ENCODE assay signal across 11 cellular contexts in genomic region chr17:77153487-77153886, GRCh38. TPM values are rescaled to one million over a fixed set of nuclear protein-coding genes. Genes with fewer than 3 reads are reported as not detected.
A peak's percentile ranks its signal among the peaks of the same experiment; 100 is the strongest.
DNase-seq lines count a peak whose midpoint lies in the region; ATAC-seq and TF ChIP-seq lines count a peak whose summit lies in the region.
"Had no signal": no experiment of that assay in that cellular context is flagged by ENCODE, and none has a peak within 500 bp of the region (broad histone marks: within the 10 kb centered on the region; RNA-seq: fewer than 3 reads in every experiment).

No MANE protein-coding gene starts in this region.

- POLR2A ChIA-PET in activated CD4-positive, alpha-beta T cell treated with anti-CD3 and anti-CD28 coated beads, Interleukin-2, amount 10 ng/mL, durations not matched to agents 7 days and 5 days (lab: Charles Lee): no interaction called here

- H3K27me3 Mint-ChIP-seq in activated CD4-positive, alpha-beta T cell treated with anti-CD3 and anti-CD28 coated beads, Interleukin-2, amount 10 ng/mL, durations not matched to agents 7 days and 5 days: no peaks in the 10 kb centered on the region

- H3K9me3 Mint-ChIP-seq in activated CD4-positive, alpha-beta T cell treated with anti-CD3 and anti-CD28 coated beads, Interleukin-2, amount 10 ng/mL, durations not matched to agents 7 days and 5 days: peaks cover 3% of the 10 kb centered on the region
- H3K9me3 Mint-ChIP-seq: endodermal cell had no signal

- H3K36me3 Mint-ChIP-seq in activated CD4-positive, alpha-beta T cell treated with anti-CD3 and anti-CD28 coated beads, Interleukin-2, amount 10 ng/mL, durations not matched to agents 7 days and 5 days (ENCODE audit: low read depth): peaks cover 45% of the 10 kb centered on the region

- H3K9me3 ChIP-seq in RWPE2 (ENCODE audit: severe bottlenecking) (no peaks in the 10 kb centered on the region), right cardiac atrium (ENCODE audit: control insufficient read depth, low read length) (no peaks in the 10 kb centered on the region), gastrocnemius medialis (no peaks in the 10 kb centered on the region)

- DNase-seq in LHCN-M2 (ENCODE audit: low read depth) (peak; percentile 76), RWPE2 (ENCODE audit: low spot score) (no peak), right cardiac atrium (no peak), gastrocnemius medialis (peak; percentile 33 to 71), NCI-H1105 treated with DMSO at 0.1 percent for 48 hours (lab: John Stamatoyannopoulos, UW) (no peak), NCI-H2029 treated with DMSO at 0.1 percent for 48 hours (lab: John Stamatoyannopoulos, UW) (no peak)
- no peak for DNase-seq in activated CD4-positive, alpha-beta T cell treated with anti-CD3 and anti-CD28 coated beads, Interleukin-2, amount 10 ng/mL, durations not matched to agents 7 days and 5 days
- DNase-seq: activated CD8-positive, alpha-beta memory T cell treated with anti-CD3 and anti-CD28 coated beads, Interleukin-2, amount 50 U/mL, for 4 hours; endodermal cell had no signal

- CTCF ChIA-PET in activated CD4-positive, alpha-beta T cell treated with anti-CD3 and anti-CD28 coated beads, Interleukin-2, amount 10 ng/mL, durations not matched to agents 7 days and 5 days (lab: Charles Lee): interaction anchor here (1.0 kb wide), 1 partner anchor 9 kb away, joined by 3 read pairs; no protein-coding TSS in a partner anchor

- H3K27ac Mint-ChIP-seq in activated CD4-positive, alpha-beta T cell treated with anti-CD3 and anti-CD28 coated beads, Interleukin-2, amount 10 ng/mL, durations not matched to agents 7 days and 5 days: no peak overlapping the region
- H3K27ac Mint-ChIP-seq: endodermal cell had no signal

- H3K4me3 ChIP-seq in RWPE2 (ENCODE audit: severe bottlenecking) (no peak overlapping the region), right cardiac atrium (ENCODE audit: low read length) (no peak overlapping the region), gastrocnemius medialis (peak overlapping the region; percentile 5 to 35 (median 10))

- H3K27me3 ChIP-seq in RWPE2 (ENCODE audit: insufficient read depth, poor library complexity, severe bottlenecking) (no peaks in the 10 kb centered on the region), right cardiac atrium (ENCODE audit: control insufficient read depth, insufficient read depth) (no peaks in the 10 kb centered on the region), gastrocnemius medialis (no peaks in the 10 kb centered on the region)

- TF ChIP-seq CTCF in RWPE2 (IDR thresholded peaks at IDR 0.05; ENCODE audit: poor library complexity, severe bottlenecking): no peak
- TF ChIP-seq CTCF in gastrocnemius medialis (IDR thresholded peaks at IDR 0.05 in 4 of 5, conservative IDR thresholded peaks at IDR 0.05 in 1 of 5): no peak

- in situ Hi-C loops in gastrocnemius medialis (cut with MboI; ENCODE audit: low sequenced_read_pairs in 4 of 4): loop anchor here in 1 of 4 donors (10.0 kb wide), 1 partner anchor 49 kb away; no protein-coding TSS in a partner anchor

- peak overlapping the region; percentile 38 for H3K27ac ChIP-seq in RWPE2 (ENCODE audit: poor library complexity, severe bottlenecking)
- peak overlapping the region; percentile 42 for H3K27ac ChIP-seq in right cardiac atrium (ENCODE audit: low read length)
- H3K27ac ChIP-seq in gastrocnemius medialis: peak overlapping the region; percentile 92 to 96 (median 94)
- H3K27ac ChIP-seq: KMS-11 had no signal

- intact Hi-C loops in right cardiac atrium (cut with DNase I): no loop called here
- intact Hi-C loops in gastrocnemius medialis (cut with DNase I; ENCODE audit: low total_unique reads): no loop called here

- ATAC-seq in RWPE2 (ENCODE audit: low read depth) (peak; percentile 74), right cardiac atrium (peak in 1 of 2 donors; percentile 34), gastrocnemius medialis (peak; percentile 64 to 74), HG02798 (IDR thresholded peaks at IDR 0.05; ENCODE audit: poor library complexity, unreplicated experiment) (no peak)

- no peak overlapping the region for H3K4me3 Mint-ChIP-seq in activated CD4-positive, alpha-beta T cell treated with anti-CD3 and anti-CD28 coated beads, Interleukin-2, amount 10 ng/mL, durations not matched to agents 7 days and 5 days
- H3K4me3 Mint-ChIP-seq: endodermal cell had no signal

- 61% methylated on average over 2 of the region's 2 CpGs for WGBS in right cardiac atrium

- peaks cover 32% of the 10 kb centered on the region for H3K4me1 Mint-ChIP-seq in activated CD4-positive, alpha-beta T cell treated with anti-CD3 and anti-CD28 coated beads, Interleukin-2, amount 10 ng/mL, durations not matched to agents 7 days and 5 days

- H3K4me1 ChIP-seq in RWPE2 (ENCODE audit: insufficient read depth, poor library complexity, severe bottlenecking) (peaks cover 19% of the 10 kb centered on the region), right cardiac atrium (ENCODE audit: control insufficient read depth, insufficient read depth, low read length) (peaks cover 10% of the 10 kb centered on the region), gastrocnemius medialis (peaks cover 93 to 96% of the 10 kb centered on the region in 2 donors)

- TF ChIP-seq POLR2A in gastrocnemius medialis (IDR thresholded peaks at IDR 0.05): no peak

- H3K36me3 ChIP-seq in RWPE2 (ENCODE audit: low read depth) (peaks cover 45% of the 10 kb centered on the region), gastrocnemius medialis (peaks cover 0 to 3% of the 10 kb centered on the region in 2 donors)

RNA-seq across cellular contexts. Expression of gene SEC14L1, which starts 12.7 kb away (rescaled TPM):
- total RNA-seq in LHCN-M2 (2014; rRNA removed) (23.1 and 27.0 TPM in 2 replicates), right cardiac atrium (10 to 100 TPM; 47.2 to 58.4 (median 50.1) TPM), gastrocnemius medialis (10 to 100 TPM; 55.0 to 94.1 (median 73.7) TPM)
- 56.1 TPM for polyA plus RNA-seq in LHCN-M2 (2012)
- polyA plus RNA-seq in right cardiac atrium: 39.6 TPM
- total RNA-seq in activated CD4-positive, alpha-beta T cell treated with anti-CD3 and anti-CD28 coated beads, Interleukin-2, amount 10 ng/mL, durations not matched to agents 7 days and 5 days: 10 to 100 TPM; 56.6 to 57.4 TPM

Comparison
In these comparisons a context has a peak if more than half of its experiments do, and no peak if none do; other contexts are left out.
1. DNase-seq: peak in LHCN-M2 (single experiment) and gastrocnemius medialis (2 of 2); none in RWPE2 (single experiment), right cardiac atrium (0 of 3), activated CD4-positive, alpha-beta T cell treated with anti-CD3 and anti-CD28 coated beads, Interleukin-2, amount 10 ng/mL, durations not matched to agents 7 days and 5 days (single experiment), NCI-H1105 treated with DMSO at 0.1 percent for 48 hours (single experiment) and NCI-H2029 treated with DMSO at 0.1 percent for 48 hours (single experiment).
2. H3K27ac ChIP-seq: peak in every context shown above with its lines; median percentile 94 in gastrocnemius medialis; 42 in right cardiac atrium; 38 in RWPE2.
3. H3K4me3 ChIP-seq: peak in gastrocnemius medialis (4 of 4); none in RWPE2 (single experiment) and right cardiac atrium (single experiment).